Comparison of ENCODE assay signal across 1 cellular context in the genomic region with DNA sequence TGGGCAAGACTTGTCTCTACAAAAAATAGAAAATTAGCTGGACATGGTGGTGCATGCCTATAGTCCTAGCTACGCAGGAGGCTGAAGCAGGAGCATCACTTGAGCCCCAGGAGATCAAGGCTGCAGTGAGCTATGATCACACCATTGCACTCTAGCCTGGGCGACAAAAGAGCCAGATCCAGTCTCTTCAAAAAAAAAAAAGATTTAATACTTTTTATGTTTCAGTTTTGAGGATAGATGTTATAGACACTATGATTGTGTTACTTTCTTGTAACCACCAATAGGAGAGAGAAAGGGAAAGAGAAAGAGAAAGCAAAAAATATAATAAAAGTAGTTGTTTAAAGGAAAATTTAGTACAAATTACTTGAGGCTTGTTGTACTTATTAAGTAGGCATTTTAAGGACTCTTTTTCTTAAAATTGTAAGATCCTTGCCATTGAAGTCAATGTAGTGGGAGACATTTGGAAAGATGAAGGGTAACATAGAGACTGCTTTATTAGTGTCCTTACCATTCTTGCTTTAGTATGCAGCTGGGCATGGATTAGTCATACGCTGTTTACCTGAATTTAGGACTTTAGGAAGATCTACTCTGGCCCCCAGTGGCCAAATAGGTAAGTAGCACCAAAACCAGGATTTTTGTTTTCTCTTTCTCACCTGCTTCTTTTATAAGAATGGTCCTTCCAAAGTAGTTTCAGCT.
TF ChIP-seq lines count a peak whose summit lies in the region.

No MANE protein-coding gene starts in this region.

TF ChIP-seq in HepG2, 621 proteins besides CTCF, POLR2A, EP300 and RAD21 (continues in another document):
- TF ChIP-seq RCOR2 (CRISPR knock-in tag; IDR thresholded peaks at IDR 0.05), result no peak
- no peak for TF ChIP-seq TEAD2 (CRISPR knock-in tag; IDR thresholded peaks at IDR 0.05)
- TF ChIP-seq, protein P1, sequence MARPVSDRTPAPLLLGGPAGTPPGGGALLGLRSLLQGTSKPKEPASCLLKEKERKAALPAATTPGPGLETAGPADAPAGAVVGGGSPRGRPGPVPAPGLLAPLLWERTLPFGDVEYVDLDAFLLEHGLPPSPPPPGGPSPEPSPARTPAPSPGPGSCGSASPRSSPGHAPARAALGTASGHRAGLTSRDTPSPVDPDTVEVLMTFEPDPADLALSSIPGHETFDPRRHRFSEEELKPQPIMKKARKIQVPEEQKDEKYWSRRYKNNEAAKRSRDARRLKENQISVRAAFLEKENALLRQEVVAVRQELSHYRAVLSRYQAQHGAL (CRISPR knock-in tag; IDR thresholded peaks at IDR 0.05; ENCODE audit: not compliant biosample characterization), result no peak
- TF ChIP-seq FOXK1 (CRISPR knock-in tag; IDR thresholded peaks at IDR 0.05; ENCODE audit: borderline replicate concordance, low read depth), result peak; percentile 74; the same call in 1 of the 2 replicates
- TF ChIP-seq FOSL2 (CRISPR knock-in tag; IDR thresholded peaks at IDR 0.05), result peak; percentile 83
- no peak for TF ChIP-seq ZNF34 (CRISPR knock-in tag; IDR thresholded peaks at IDR 0.05; ENCODE audit: borderline replicate concordance)
- TF ChIP-seq, protein P2, sequence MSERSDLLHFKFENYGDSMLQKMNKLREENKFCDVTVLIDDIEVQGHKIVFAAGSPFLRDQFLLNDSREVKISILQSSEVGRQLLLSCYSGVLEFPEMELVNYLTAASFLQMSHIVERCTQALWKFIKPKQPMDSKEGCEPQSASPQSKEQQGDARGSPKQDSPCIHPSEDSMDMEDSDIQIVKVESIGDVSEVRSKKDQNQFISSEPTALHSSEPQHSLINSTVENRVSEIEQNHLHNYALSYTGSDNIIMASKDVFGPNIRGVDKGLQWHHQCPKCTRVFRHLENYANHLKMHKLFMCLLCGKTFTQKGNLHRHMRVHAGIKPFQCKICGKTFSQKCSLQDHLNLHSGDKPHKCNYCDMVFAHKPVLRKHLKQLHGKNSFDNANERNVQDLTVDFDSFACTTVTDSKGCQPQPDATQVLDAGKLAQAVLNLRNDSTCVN (CRISPR knock-in tag; IDR thresholded peaks at IDR 0.05; ENCODE audit: borderline replicate concordance), result no peak
- no peak for TF ChIP-seq ZNF556 (CRISPR knock-in tag; IDR thresholded peaks at IDR 0.05; ENCODE audit: borderline replicate concordance)
- TF ChIP-seq IKZF1 (IDR thresholded peaks at IDR 0.05), result no peak
- TF ChIP-seq SAP130 (CRISPR knock-in tag; IDR thresholded peaks at IDR 0.05; ENCODE audit: low read depth), result 0 out of 2 replicates have a peak, but pooled peaks have one; percentile 17
- peak; percentile 92 for TF ChIP-seq STAG1 (CRISPR knock-in tag; IDR thresholded peaks at IDR 0.05)
- TF ChIP-seq, protein P3, sequence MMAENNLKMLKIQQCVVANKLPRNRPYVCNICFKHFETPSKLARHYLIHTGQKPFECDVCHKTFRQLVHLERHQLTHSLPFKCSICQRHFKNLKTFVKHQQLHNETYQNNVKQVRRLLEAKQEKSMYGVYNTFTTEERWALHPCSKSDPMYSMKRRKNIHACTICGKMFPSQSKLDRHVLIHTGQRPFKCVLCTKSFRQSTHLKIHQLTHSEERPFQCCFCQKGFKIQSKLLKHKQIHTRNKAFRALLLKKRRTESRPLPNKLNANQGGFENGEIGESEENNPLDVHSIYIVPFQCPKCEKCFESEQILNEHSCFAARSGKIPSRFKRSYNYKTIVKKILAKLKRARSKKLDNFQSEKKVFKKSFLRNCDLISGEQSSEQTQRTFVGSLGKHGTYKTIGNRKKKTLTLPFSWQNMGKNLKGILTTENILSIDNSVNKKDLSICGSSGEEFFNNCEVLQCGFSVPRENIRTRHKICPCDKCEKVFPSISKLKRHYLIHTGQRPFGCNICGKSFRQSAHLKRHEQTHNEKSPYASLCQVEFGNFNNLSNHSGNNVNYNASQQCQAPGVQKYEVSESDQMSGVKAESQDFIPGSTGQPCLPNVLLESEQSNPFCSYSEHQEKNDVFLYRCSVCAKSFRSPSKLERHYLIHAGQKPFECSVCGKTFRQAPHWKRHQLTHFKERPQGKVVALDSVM (CRISPR knock-in tag; IDR thresholded peaks at IDR 0.05), result no peak
- no peak for TF ChIP-seq HNRNPH1 (optimal IDR thresholded peaks at IDR 0.05; ENCODE audit: low read depth, low read length)
- no peak for TF ChIP-seq ZMYM3 (CRISPR knock-in tag; IDR thresholded peaks at IDR 0.05)
- TF ChIP-seq ZNF543 (CRISPR knock-in tag; IDR thresholded peaks at IDR 0.05), result no peak
- TF ChIP-seq, protein P4, sequence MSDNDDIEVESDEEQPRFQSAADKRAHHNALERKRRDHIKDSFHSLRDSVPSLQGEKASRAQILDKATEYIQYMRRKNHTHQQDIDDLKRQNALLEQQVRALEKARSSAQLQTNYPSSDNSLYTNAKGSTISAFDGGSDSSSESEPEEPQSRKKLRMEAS (IDR thresholded peaks at IDR 0.05), result no peak
- no peak for TF ChIP-seq HHEX (CRISPR knock-in tag; IDR thresholded peaks at IDR 0.05)
- TF ChIP-seq, protein P5, sequence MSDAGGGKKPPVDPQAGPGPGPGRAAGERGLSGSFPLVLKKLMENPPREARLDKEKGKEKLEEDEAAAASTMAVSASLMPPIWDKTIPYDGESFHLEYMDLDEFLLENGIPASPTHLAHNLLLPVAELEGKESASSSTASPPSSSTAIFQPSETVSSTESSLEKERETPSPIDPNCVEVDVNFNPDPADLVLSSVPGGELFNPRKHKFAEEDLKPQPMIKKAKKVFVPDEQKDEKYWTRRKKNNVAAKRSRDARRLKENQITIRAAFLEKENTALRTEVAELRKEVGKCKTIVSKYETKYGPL (CRISPR knock-in tag; IDR thresholded peaks at IDR 0.05), result no peak
- TF ChIP-seq, protein P6, sequence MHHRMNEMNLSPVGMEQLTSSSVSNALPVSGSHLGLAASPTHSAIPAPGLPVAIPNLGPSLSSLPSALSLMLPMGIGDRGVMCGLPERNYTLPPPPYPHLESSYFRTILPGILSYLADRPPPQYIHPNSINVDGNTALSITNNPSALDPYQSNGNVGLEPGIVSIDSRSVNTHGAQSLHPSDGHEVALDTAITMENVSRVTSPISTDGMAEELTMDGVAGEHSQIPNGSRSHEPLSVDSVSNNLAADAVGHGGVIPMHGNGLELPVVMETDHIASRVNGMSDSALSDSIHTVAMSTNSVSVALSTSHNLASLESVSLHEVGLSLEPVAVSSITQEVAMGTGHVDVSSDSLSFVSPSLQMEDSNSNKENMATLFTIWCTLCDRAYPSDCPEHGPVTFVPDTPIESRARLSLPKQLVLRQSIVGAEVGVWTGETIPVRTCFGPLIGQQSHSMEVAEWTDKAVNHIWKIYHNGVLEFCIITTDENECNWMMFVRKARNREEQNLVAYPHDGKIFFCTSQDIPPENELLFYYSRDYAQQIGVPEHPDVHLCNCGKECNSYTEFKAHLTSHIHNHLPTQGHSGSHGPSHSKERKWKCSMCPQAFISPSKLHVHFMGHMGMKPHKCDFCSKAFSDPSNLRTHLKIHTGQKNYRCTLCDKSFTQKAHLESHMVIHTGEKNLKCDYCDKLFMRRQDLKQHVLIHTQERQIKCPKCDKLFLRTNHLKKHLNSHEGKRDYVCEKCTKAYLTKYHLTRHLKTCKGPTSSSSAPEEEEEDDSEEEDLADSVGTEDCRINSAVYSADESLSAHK (CRISPR knock-in tag; IDR thresholded peaks at IDR 0.05; ENCODE audit: borderline replicate concordance), result no peak
- TF ChIP-seq ZNF75D (CRISPR knock-in tag; IDR thresholded peaks at IDR 0.05; ENCODE audit: borderline replicate concordance), result no peak
- peak; percentile 81 for TF ChIP-seq SMC3 (IDR thresholded peaks at IDR 0.05; ENCODE audit: low read length)
- no peak for TF ChIP-seq ZNF850 (CRISPR knock-in tag; conservative IDR thresholded peaks at IDR 0.05)
- TF ChIP-seq MTA3 (CRISPR knock-in tag; IDR thresholded peaks at IDR 0.05), result no peak
- TF ChIP-seq, protein P7, sequence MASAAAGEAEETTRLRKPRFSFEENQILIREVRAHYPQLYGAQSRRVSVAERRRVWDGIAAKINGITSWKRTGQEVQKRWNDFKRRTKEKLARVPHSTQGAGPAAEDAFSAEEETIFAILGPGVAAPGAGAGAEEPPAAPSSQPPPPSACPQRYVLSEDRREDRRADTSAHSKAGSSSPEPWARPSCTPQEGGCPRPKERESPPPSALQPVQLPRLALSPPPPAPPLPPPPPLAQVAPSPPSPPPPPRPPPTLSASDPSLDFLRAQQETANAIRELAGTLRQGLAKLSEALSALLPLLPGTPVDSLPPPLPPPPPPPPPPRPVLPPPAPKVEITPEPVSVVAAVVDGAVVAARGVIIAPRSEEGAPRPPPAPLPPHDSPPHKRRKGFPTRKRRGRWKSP (CRISPR knock-in tag; IDR thresholded peaks at IDR 0.05), result no peak
- no peak for TF ChIP-seq RELA (CRISPR knock-in tag; IDR thresholded peaks at IDR 0.05)
- TF ChIP-seq, protein P8, sequence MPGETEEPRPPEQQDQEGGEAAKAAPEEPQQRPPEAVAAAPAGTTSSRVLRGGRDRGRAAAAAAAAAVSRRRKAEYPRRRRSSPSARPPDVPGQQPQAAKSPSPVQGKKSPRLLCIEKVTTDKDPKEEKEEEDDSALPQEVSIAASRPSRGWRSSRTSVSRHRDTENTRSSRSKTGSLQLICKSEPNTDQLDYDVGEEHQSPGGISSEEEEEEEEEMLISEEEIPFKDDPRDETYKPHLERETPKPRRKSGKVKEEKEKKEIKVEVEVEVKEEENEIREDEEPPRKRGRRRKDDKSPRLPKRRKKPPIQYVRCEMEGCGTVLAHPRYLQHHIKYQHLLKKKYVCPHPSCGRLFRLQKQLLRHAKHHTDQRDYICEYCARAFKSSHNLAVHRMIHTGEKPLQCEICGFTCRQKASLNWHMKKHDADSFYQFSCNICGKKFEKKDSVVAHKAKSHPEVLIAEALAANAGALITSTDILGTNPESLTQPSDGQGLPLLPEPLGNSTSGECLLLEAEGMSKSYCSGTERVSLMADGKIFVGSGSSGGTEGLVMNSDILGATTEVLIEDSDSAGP (CRISPR knock-in tag; IDR thresholded peaks at IDR 0.05; ENCODE audit: borderline replicate concordance), result no peak
- TF ChIP-seq, protein P9, sequence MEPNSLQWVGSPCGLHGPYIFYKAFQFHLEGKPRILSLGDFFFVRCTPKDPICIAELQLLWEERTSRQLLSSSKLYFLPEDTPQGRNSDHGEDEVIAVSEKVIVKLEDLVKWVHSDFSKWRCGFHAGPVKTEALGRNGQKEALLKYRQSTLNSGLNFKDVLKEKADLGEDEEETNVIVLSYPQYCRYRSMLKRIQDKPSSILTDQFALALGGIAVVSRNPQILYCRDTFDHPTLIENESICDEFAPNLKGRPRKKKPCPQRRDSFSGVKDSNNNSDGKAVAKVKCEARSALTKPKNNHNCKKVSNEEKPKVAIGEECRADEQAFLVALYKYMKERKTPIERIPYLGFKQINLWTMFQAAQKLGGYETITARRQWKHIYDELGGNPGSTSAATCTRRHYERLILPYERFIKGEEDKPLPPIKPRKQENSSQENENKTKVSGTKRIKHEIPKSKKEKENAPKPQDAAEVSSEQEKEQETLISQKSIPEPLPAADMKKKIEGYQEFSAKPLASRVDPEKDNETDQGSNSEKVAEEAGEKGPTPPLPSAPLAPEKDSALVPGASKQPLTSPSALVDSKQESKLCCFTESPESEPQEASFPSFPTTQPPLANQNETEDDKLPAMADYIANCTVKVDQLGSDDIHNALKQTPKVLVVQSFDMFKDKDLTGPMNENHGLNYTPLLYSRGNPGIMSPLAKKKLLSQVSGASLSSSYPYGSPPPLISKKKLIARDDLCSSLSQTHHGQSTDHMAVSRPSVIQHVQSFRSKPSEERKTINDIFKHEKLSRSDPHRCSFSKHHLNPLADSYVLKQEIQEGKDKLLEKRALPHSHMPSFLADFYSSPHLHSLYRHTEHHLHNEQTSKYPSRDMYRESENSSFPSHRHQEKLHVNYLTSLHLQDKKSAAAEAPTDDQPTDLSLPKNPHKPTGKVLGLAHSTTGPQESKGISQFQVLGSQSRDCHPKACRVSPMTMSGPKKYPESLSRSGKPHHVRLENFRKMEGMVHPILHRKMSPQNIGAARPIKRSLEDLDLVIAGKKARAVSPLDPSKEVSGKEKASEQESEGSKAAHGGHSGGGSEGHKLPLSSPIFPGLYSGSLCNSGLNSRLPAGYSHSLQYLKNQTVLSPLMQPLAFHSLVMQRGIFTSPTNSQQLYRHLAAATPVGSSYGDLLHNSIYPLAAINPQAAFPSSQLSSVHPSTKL (CRISPR knock-in tag; IDR thresholded peaks at IDR 0.05), result peak; percentile 35; the same call in 1 of the 2 replicates
- no peak for TF ChIP-seq EZH2 (conservative IDR thresholded peaks at IDR 0.05; ENCODE audit: low read depth, low read length)
- TF ChIP-seq, protein P10, sequence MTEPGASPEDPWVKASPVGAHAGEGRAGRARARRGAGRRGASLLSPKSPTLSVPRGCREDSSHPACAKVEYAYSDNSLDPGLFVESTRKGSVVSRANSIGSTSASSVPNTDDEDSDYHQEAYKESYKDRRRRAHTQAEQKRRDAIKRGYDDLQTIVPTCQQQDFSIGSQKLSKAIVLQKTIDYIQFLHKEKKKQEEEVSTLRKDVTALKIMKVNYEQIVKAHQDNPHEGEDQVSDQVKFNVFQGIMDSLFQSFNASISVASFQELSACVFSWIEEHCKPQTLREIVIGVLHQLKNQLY (CRISPR knock-in tag; IDR thresholded peaks at IDR 0.05), result no peak
- TF ChIP-seq, protein P11, sequence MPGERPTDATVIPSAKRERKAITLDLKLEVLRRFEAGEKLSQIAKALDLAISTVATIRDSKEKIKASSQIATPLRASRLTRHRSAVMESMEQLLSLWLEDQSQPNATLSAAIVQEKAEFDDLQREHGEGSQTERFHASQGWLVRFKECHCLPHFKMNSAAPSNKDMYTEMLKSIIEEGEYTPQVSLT (CRISPR knock-in tag; IDR thresholded peaks at IDR 0.05; ENCODE audit: borderline replicate concordance, low read depth), result no peak
- no peak for TF ChIP-seq ZNF530 (CRISPR knock-in tag; IDR thresholded peaks at IDR 0.05; ENCODE audit: low read depth)
- TF ChIP-seq ZNF589 (CRISPR knock-in tag; conservative IDR thresholded peaks at IDR 0.05), result no peak
- TF ChIP-seq ZBTB3 (CRISPR knock-in tag; IDR thresholded peaks at IDR 0.05; ENCODE audit: borderline replicate concordance, low read depth), result no peak
- no peak for TF ChIP-seq POLR2AphosphoS2 (IDR thresholded peaks at IDR 0.05; ENCODE audit: low read depth, low read length)
- TF ChIP-seq ZNF670 (CRISPR knock-in tag; IDR thresholded peaks at IDR 0.05; ENCODE audit: borderline replicate concordance), result no peak
- no peak for TF ChIP-seq NFIC (IDR thresholded peaks at IDR 0.05; ENCODE audit: low read length)
- no peak for TF ChIP-seq CHD2 (IDR thresholded peaks at IDR 0.05; ENCODE audit: low read depth, low read length)
- TF ChIP-seq ZNF577 (CRISPR knock-in tag; IDR thresholded peaks at IDR 0.05; ENCODE audit: borderline replicate concordance, low read depth), result no peak
- no peak for TF ChIP-seq ZC3H13 (CRISPR knock-in tag; IDR thresholded peaks at IDR 0.05)
- TF ChIP-seq PPARG (CRISPR knock-in tag; conservative IDR thresholded peaks at IDR 0.05), result 0 out of 2 replicates have a peak, but pooled peaks have one; percentile 19
- no peak for TF ChIP-seq ZNF317 (CRISPR knock-in tag; IDR thresholded peaks at IDR 0.05)
- TF ChIP-seq FOXO1 (CRISPR knock-in tag; IDR thresholded peaks at IDR 0.05), result peak; percentile 88
- TF ChIP-seq CBX1 (IDR thresholded peaks at IDR 0.05; ENCODE audit: low read depth), result no peak
- TF ChIP-seq TOE1 (CRISPR knock-in tag; IDR thresholded peaks at IDR 0.05), result no peak
- peak; percentile 41; the same call in 1 of the 2 replicates for TF ChIP-seq FOXK2 (IDR thresholded peaks at IDR 0.05)
- TF ChIP-seq WIZ (CRISPR knock-in tag; IDR thresholded peaks at IDR 0.05), result no peak
